In the genomic region with DNA sequence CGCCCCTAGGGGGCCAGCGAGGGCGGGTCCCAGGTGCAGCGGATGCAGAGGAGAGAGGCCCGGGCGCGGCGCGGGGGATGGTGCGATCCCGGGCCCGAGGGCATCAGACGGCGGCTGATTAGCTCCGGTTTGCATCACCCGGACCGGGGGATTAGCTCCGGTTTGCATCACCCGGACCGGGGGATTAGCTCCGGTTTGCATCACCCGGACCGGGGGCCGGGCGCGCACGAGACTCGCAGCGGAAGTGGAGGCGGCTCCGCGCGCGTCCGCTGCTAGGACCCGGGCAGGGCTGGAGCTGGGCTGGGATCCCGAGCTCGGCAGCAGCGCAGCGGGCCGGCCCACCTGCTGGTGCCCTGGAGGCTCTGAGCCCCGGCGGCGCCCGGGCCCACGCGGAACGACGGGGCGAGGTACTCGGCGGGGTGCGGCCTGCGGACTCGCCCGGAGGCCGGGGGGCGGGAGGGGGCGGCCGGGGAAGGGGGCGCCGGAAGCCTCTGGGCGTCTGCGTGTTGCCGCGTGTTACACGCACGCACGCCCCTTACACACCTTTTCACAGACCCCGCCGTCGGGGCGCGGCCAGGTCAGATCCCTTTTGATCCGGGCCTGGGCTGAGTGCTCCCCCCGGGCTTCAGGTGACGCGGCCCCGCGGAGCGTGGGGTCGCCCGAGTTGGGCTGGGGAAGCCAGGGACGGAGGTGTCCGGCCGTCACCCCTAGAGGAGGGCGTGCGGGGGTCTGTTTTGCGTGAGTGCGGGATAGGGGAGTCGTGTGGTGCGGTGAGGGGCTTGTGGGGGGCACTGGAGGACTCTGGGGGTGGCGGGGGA, we compare ENCODE assay signal across 1 cellular context.
TF ChIP-seq lines count a peak whose summit lies in the region.

No MANE protein-coding gene starts in this region.

TF ChIP-seq in K562, 482 proteins besides CTCF, POLR2A, EP300 and RAD21 (continued from another document and continues in another):
- TF ChIP-seq, protein P1, sequence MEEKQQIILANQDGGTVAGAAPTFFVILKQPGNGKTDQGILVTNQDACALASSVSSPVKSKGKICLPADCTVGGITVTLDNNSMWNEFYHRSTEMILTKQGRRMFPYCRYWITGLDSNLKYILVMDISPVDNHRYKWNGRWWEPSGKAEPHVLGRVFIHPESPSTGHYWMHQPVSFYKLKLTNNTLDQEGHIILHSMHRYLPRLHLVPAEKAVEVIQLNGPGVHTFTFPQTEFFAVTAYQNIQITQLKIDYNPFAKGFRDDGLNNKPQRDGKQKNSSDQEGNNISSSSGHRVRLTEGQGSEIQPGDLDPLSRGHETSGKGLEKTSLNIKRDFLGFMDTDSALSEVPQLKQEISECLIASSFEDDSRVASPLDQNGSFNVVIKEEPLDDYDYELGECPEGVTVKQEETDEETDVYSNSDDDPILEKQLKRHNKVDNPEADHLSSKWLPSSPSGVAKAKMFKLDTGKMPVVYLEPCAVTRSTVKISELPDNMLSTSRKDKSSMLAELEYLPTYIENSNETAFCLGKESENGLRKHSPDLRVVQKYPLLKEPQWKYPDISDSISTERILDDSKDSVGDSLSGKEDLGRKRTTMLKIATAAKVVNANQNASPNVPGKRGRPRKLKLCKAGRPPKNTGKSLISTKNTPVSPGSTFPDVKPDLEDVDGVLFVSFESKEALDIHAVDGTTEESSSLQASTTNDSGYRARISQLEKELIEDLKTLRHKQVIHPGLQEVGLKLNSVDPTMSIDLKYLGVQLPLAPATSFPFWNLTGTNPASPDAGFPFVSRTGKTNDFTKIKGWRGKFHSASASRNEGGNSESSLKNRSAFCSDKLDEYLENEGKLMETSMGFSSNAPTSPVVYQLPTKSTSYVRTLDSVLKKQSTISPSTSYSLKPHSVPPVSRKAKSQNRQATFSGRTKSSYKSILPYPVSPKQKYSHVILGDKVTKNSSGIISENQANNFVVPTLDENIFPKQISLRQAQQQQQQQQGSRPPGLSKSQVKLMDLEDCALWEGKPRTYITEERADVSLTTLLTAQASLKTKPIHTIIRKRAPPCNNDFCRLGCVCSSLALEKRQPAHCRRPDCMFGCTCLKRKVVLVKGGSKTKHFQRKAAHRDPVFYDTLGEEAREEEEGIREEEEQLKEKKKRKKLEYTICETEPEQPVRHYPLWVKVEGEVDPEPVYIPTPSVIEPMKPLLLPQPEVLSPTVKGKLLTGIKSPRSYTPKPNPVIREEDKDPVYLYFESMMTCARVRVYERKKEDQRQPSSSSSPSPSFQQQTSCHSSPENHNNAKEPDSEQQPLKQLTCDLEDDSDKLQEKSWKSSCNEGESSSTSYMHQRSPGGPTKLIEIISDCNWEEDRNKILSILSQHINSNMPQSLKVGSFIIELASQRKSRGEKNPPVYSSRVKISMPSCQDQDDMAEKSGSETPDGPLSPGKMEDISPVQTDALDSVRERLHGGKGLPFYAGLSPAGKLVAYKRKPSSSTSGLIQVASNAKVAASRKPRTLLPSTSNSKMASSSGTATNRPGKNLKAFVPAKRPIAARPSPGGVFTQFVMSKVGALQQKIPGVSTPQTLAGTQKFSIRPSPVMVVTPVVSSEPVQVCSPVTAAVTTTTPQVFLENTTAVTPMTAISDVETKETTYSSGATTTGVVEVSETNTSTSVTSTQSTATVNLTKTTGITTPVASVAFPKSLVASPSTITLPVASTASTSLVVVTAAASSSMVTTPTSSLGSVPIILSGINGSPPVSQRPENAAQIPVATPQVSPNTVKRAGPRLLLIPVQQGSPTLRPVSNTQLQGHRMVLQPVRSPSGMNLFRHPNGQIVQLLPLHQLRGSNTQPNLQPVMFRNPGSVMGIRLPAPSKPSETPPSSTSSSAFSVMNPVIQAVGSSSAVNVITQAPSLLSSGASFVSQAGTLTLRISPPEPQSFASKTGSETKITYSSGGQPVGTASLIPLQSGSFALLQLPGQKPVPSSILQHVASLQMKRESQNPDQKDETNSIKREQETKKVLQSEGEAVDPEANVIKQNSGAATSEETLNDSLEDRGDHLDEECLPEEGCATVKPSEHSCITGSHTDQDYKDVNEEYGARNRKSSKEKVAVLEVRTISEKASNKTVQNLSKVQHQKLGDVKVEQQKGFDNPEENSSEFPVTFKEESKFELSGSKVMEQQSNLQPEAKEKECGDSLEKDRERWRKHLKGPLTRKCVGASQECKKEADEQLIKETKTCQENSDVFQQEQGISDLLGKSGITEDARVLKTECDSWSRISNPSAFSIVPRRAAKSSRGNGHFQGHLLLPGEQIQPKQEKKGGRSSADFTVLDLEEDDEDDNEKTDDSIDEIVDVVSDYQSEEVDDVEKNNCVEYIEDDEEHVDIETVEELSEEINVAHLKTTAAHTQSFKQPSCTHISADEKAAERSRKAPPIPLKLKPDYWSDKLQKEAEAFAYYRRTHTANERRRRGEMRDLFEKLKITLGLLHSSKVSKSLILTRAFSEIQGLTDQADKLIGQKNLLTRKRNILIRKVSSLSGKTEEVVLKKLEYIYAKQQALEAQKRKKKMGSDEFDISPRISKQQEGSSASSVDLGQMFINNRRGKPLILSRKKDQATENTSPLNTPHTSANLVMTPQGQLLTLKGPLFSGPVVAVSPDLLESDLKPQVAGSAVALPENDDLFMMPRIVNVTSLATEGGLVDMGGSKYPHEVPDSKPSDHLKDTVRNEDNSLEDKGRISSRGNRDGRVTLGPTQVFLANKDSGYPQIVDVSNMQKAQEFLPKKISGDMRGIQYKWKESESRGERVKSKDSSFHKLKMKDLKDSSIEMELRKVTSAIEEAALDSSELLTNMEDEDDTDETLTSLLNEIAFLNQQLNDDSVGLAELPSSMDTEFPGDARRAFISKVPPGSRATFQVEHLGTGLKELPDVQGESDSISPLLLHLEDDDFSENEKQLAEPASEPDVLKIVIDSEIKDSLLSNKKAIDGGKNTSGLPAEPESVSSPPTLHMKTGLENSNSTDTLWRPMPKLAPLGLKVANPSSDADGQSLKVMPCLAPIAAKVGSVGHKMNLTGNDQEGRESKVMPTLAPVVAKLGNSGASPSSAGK (IDR thresholded peaks at IDR 0.05) = no peak; the same call in 1 of the 2 replicates
- TF ChIP-seq ZNF408 (CRISPR knock-in tag; IDR thresholded peaks at IDR 0.05; ENCODE audit: low read depth) = no peak
- no peak; the same call in 1 of the 2 replicates for TF ChIP-seq TEAD4 (IDR thresholded peaks at IDR 0.05; ENCODE audit: low read length)
- TF ChIP-seq TEAD4 (CRISPR knock-in tag; IDR thresholded peaks at IDR 0.05; ENCODE audit: borderline replicate concordance) = no peak
- TF ChIP-seq ZFP30 (CRISPR knock-in tag; IDR thresholded peaks at IDR 0.05; ENCODE audit: borderline replicate concordance) = no peak
- TF ChIP-seq, protein P2, sequence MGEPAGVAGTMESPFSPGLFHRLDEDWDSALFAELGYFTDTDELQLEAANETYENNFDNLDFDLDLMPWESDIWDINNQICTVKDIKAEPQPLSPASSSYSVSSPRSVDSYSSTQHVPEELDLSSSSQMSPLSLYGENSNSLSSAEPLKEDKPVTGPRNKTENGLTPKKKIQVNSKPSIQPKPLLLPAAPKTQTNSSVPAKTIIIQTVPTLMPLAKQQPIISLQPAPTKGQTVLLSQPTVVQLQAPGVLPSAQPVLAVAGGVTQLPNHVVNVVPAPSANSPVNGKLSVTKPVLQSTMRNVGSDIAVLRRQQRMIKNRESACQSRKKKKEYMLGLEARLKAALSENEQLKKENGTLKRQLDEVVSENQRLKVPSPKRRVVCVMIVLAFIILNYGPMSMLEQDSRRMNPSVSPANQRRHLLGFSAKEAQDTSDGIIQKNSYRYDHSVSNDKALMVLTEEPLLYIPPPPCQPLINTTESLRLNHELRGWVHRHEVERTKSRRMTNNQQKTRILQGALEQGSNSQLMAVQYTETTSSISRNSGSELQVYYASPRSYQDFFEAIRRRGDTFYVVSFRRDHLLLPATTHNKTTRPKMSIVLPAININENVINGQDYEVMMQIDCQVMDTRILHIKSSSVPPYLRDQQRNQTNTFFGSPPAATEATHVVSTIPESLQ (CRISPR knock-in tag; IDR thresholded peaks at IDR 0.05) = peak; percentile 35; the same call in 1 of the 2 replicates
- TF ChIP-seq, protein P3, sequence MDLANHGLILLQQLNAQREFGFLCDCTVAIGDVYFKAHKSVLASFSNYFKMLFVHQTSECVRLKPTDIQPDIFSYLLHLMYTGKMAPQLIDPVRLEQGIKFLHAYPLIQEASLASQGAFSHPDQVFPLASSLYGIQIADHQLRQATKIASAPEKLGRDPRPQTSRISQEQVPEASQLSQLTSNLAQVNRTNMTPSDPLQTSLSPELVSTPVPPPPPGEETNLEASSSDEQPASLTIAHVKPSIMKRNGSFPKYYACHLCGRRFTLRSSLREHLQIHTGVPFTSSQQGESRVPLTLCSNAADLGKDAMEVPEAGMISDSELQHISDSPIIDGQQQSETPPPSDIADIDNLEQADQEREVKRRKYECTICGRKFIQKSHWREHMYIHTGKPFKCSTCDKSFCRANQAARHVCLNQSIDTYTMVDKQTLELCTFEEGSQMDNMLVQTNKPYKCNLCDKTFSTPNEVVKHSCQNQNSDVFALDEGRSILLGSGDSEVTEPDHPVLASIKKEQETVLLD (IDR thresholded peaks at IDR 0.05) = peak; percentile 89
- no peak for TF ChIP-seq ZNF324 (CRISPR knock-in tag; IDR thresholded peaks at IDR 0.05)
- TF ChIP-seq STAG1 (CRISPR knock-in tag; IDR thresholded peaks at IDR 0.05; ENCODE audit: borderline replicate concordance) = peak; percentile 19; the same call in 1 of the 2 replicates
- no peak for TF ChIP-seq TCF7 (IDR thresholded peaks at IDR 0.05; ENCODE audit: borderline replicate concordance)
- TF ChIP-seq, protein P4, sequence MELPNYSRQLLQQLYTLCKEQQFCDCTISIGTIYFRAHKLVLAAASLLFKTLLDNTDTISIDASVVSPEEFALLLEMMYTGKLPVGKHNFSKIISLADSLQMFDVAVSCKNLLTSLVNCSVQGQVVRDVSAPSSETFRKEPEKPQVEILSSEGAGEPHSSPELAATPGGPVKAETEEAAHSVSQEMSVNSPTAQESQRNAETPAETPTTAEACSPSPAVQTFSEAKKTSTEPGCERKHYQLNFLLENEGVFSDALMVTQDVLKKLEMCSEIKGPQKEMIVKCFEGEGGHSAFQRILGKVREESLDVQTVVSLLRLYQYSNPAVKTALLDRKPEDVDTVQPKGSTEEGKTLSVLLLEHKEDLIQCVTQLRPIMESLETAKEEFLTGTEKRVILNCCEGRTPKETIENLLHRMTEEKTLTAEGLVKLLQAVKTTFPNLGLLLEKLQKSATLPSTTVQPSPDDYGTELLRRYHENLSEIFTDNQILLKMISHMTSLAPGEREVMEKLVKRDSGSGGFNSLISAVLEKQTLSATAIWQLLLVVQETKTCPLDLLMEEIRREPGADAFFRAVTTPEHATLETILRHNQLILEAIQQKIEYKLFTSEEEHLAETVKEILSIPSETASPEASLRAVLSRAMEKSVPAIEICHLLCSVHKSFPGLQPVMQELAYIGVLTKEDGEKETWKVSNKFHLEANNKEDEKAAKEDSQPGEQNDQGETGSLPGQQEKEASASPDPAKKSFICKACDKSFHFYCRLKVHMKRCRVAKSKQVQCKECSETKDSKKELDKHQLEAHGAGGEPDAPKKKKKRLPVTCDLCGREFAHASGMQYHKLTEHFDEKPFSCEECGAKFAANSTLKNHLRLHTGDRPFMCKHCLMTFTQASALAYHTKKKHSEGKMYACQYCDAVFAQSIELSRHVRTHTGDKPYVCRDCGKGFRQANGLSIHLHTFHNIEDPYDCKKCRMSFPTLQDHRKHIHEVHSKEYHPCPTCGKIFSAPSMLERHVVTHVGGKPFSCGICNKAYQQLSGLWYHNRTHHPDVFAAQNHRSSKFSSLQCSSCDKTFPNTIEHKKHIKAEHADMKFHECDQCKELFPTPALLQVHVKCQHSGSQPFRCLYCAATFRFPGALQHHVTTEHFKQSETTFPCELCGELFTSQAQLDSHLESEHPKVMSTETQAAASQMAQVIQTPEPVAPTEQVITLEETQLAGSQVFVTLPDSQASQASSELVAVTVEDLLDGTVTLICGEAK (IDR thresholded peaks at IDR 0.05) = peak; percentile 67
- TF ChIP-seq, protein P4 (CRISPR knock-in tag; IDR thresholded peaks at IDR 0.05) = no peak; the same call in 1 of the 2 replicates
- TF ChIP-seq DNMT1 (IDR thresholded peaks at IDR 0.05) = no peak
- no peak for TF ChIP-seq ARHGAP35 (IDR thresholded peaks at IDR 0.05; ENCODE audit: partially characterized antibody)
- TF ChIP-seq, protein P5, sequence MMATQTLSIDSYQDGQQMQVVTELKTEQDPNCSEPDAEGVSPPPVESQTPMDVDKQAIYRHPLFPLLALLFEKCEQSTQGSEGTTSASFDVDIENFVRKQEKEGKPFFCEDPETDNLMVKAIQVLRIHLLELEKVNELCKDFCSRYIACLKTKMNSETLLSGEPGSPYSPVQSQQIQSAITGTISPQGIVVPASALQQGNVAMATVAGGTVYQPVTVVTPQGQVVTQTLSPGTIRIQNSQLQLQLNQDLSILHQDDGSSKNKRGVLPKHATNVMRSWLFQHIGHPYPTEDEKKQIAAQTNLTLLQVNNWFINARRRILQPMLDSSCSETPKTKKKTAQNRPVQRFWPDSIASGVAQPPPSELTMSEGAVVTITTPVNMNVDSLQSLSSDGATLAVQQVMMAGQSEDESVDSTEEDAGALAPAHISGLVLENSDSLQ (IDR thresholded peaks at IDR 0.05) = no peak
- TF ChIP-seq ZZZ3 (IDR thresholded peaks at IDR 0.05) = no peak
- TF ChIP-seq, protein P6, sequence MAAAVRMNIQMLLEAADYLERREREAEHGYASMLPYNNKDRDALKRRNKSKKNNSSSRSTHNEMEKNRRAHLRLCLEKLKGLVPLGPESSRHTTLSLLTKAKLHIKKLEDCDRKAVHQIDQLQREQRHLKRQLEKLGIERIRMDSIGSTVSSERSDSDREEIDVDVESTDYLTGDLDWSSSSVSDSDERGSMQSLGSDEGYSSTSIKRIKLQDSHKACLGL (CRISPR knock-in tag; IDR thresholded peaks at IDR 0.05; ENCODE audit: borderline replicate concordance, poor library complexity, severe bottlenecking) = no peak
- TF ChIP-seq NR4A1 (CRISPR knock-in tag; IDR thresholded peaks at IDR 0.05) = no peak
- no peak for TF ChIP-seq NR4A1 (tag; IDR thresholded peaks at IDR 0.05)
- TF ChIP-seq MBD2 (IDR thresholded peaks at IDR 0.05; ENCODE audit: borderline replicate concordance, low read depth) = peak; percentile 41; the same call in 1 of the 2 replicates
- peak; percentile 86 for TF ChIP-seq POLR2G (IDR thresholded peaks at IDR 0.05; ENCODE audit: low read depth, low read length)
- TF ChIP-seq XRCC3 (IDR thresholded peaks at IDR 0.05) = no peak
